In genomic region chr2:109644571-109645275, GRCh38 we compare ENCODE assay signal across 9 cellular contexts. TPM values are rescaled to one million over a fixed set of nuclear protein-coding genes. Genes with fewer than 3 reads are reported as not detected.
A peak's percentile ranks its signal among the peaks of the same experiment; 100 is the strongest.
DNase-seq lines count a peak whose midpoint lies in the region; ATAC-seq, FAIRE-seq and TF ChIP-seq lines count a peak whose summit lies in the region.
"Had no signal": no experiment of that assay in that cellular context is flagged by ENCODE, and none has a peak within 500 bp of the region (broad histone marks: within the 10 kb centered on the region; RNA-seq: fewer than 3 reads in every experiment).

No MANE protein-coding gene starts in this region.

- no peak for FAIRE-seq in GM12891 (lab: Jason Lieb, UNC)
- FAIRE-seq: TTC549 had no signal

- TF ChIP-seq POLR2A in GM12891 (IDR thresholded peaks at IDR 0.05; ENCODE audit: low read depth, low read length) (no peak), Peyer's patch (IDR thresholded peaks at IDR 0.05) (no peak)

- TF ChIP-seq CTCF in Peyer's patch (IDR thresholded peaks at IDR 0.05) (no peak), left ventricle myocardium inferior (IDR thresholded peaks at IDR 0.05; ENCODE audit: borderline replicate concordance) (no peak), GM10266 (IDR thresholded peaks at IDR 0.05; ENCODE audit: control insufficient read depth, insufficient read depth, low read depth, missing control alignments) (no peak)

- no peak for DNase-seq in GM12891 (ENCODE audit: insufficient read length, low spot score)
- DNase-seq in Peyer's patch, result peak in 2 of 3 donors; percentile 53 to 68
- DNase-seq in left ventricle myocardium inferior, result peak; percentile 19
- peak; percentile 43 for DNase-seq in renal cortical epithelial cell (ENCODE audit: low read depth)
- DNase-seq in DMS114 treated with DMSO at 0.1 percent for 48 hours (lab: John Stamatoyannopoulos, UW; ENCODE audit: unreplicated experiment), result no peak
- DNase-seq in GM10266 (ENCODE audit: extremely low spot score), result no peak

- H3K4me3 ChIP-seq in Peyer's patch (no peak overlapping the region), left ventricle myocardium inferior (no peak overlapping the region)

- H3K4me1 ChIP-seq in Peyer's patch (peaks cover 0 to 19% (median 0%) of the 10 kb centered on the region in 4 donors), left ventricle myocardium inferior (peaks cover 11% of the 10 kb centered on the region)

- H3K27me3 ChIP-seq in Peyer's patch (no peaks in the 10 kb centered on the region), left ventricle myocardium inferior (ENCODE audit: low read depth) (no peaks in the 10 kb centered on the region)

- intact Hi-C loops in left ventricle myocardium inferior (cut with micrococcal nuclease), result no loop called here

- no peaks in the 10 kb centered on the region for H3K36me3 ChIP-seq in Peyer's patch
- H3K36me3 ChIP-seq in left ventricle myocardium inferior, result no peaks in the 10 kb centered on the region

- peak overlapping the region in 3 of 4 donors; percentile 36 to 71 (median 56) for H3K27ac ChIP-seq in Peyer's patch
- peak overlapping the region; percentile 55 for H3K27ac ChIP-seq in left ventricle myocardium inferior (replicated peaks)

- no peak for ATAC-seq in activated CD4-positive, CD25-positive, alpha-beta regulatory T cell treated with anti-CD3 and anti-CD28 coated beads, Interleukin-2, amount 50 U/mL, for 24 hours
- ATAC-seq in GM19324 (IDR thresholded peaks at IDR 0.05; ENCODE audit: low FRiP score, unreplicated experiment), result no peak

- no peaks in the 10 kb centered on the region for H3K9me3 ChIP-seq in Peyer's patch
- no peaks in the 10 kb centered on the region for H3K9me3 ChIP-seq in left ventricle myocardium inferior (replicated peaks)

TF ChIP-seq in GM12891, 5 proteins besides CTCF, POLR2A, EP300 and RAD21:
- TF ChIP-seq POU2F2 (IDR thresholded peaks at IDR 0.05; ENCODE audit: low read depth, low read length) (no peak), SPI1 (IDR thresholded peaks at IDR 0.05; ENCODE audit: low read depth, low read length) (peak; percentile 44), PAX5 (IDR thresholded peaks at IDR 0.05; ENCODE audit: insufficient read depth, low read length, severe bottlenecking) (no peak), POLR2AphosphoS5 (IDR thresholded peaks at IDR 0.05; ENCODE audit: low read depth, low read length) (no peak)

RNA-seq across cellular contexts. Expression of gene SOWAHC, which starts 30.6 kb away (rescaled TPM):
- 0.19 TPM for polyA plus RNA-seq in GM12891 (2012; ENCODE audit: low read depth, missing spikeins)
- total RNA-seq in Peyer's patch, result 10 to 100 TPM in 3 of 4 donors, 1 to 10 TPM in 1; 8.3 to 24.2 (median 17.2) TPM
- 2.3 TPM for total RNA-seq in left ventricle myocardium inferior
- total RNA-seq in renal cortical epithelial cell, result 20.7 and 23.4 TPM in 2 replicates

RNA-seq across cellular contexts. Expression of gene SEPTIN10, which starts 31.0 kb away (rescaled TPM):
- polyA plus RNA-seq in GM12891 (2012; ENCODE audit: low read depth, missing spikeins), result 1.6 TPM
- total RNA-seq in Peyer's patch (10 to 100 TPM; 22.3 to 55.2 (median 53.1) TPM), left ventricle myocardium inferior (55.4 TPM), renal cortical epithelial cell (95.7 and 122 TPM in 2 replicates)

Comparison
In these comparisons a context has a peak if more than half of its experiments do, and no peak if none do; other contexts are left out.
1. DNase-seq: peak in Peyer's patch (2 of 3), left ventricle myocardium inferior (single experiment) and renal cortical epithelial cell (single experiment); none in GM12891 (single experiment), DMS114 treated with DMSO at 0.1 percent for 48 hours (single experiment) and GM10266 (single experiment).